Comparison of ENCODE assay signal across 17 cellular contexts in the genomic region with DNA sequence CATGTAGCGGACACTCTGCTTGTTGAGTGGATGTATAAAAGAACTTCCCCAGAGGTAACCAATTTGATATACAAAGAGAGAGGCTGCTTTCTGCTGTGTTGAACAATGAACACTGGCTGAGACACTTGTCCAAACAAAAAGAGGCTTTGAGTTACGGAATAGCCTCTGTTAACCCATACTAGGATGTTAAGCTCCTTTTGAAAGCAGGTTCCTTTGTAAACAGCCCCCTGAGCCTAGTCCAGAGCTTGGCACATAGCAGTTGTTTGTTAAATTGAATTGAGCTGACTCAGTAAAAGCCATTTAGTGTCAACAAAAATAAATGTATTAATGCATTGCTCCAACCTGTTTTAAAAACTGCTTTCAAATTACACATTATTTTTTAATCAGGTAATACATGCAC.
DNase-seq lines count a peak whose midpoint lies in the region; ATAC-seq and TF ChIP-seq lines count a peak whose summit lies in the region.
"Had no signal": no experiment of that assay in that cellular context is flagged by ENCODE, and none has a peak within 500 bp of the region (broad histone marks: within the 10 kb centered on the region; RNA-seq: fewer than 3 reads in every experiment).

No MANE protein-coding gene starts in this region.

- CTCF ChIA-PET in WTC11 (lab: Charles Lee) = no interaction called here

- TF ChIP-seq CTCF in WTC11 (IDR thresholded peaks at IDR 0.05) (no peak), neural progenitor cell (IDR thresholded peaks at IDR 0.05) (no peak)

- no peak overlapping the region for H3K4me3 Mint-ChIP-seq in WTC11
- no peak overlapping the region for H3K4me3 Mint-ChIP-seq in neural progenitor cell
- H3K4me3 Mint-ChIP-seq: CD4-positive, alpha-beta T cell; H9 had no signal

- H3K27ac Mint-ChIP-seq in WTC11 (no peak overlapping the region), neural progenitor cell (no peak overlapping the region)
- H3K27ac Mint-ChIP-seq: CD4-positive, alpha-beta T cell; H9 had no signal

- H3K9me3 ChIP-seq in neural progenitor cell (ENCODE audit: low read depth) = no peaks in the 10 kb centered on the region
- no peaks in the 10 kb centered on the region for H3K9me3 ChIP-seq in Karpas-422 (ENCODE audit: low read length)
- H3K9me3 ChIP-seq: A549, Caco-2 had no signal

- H3K27me3 ChIP-seq in neural progenitor cell = peaks cover 90% of the 10 kb centered on the region
- no peaks in the 10 kb centered on the region for H3K27me3 ChIP-seq in Karpas-422 (ENCODE audit: low read length)

- H2AFZ ChIP-seq in neural progenitor cell (replicated peaks) (no peak overlapping the region), Karpas-422 (ENCODE audit: low read length) (no peak overlapping the region)

- H4K20me1 ChIP-seq in neural progenitor cell (ENCODE audit: low read depth) = no peaks in the 10 kb centered on the region
- no peaks in the 10 kb centered on the region for H4K20me1 ChIP-seq in Karpas-422 (ENCODE audit: insufficient read depth, low read depth, low read length)

- ATAC-seq in WTC11 = peak; percentile 80
- ATAC-seq: A549 had no signal

- POLR2A ChIA-PET in WTC11 (lab: Charles Lee) = no interaction called here

- H3K4me1 ChIP-seq in neural progenitor cell = peaks cover 10% of the 10 kb centered on the region
- H3K4me1 ChIP-seq in Karpas-422 (ENCODE audit: low read length) = no peaks in the 10 kb centered on the region
- H3K4me1 ChIP-seq: A549, Caco-2 had no signal

- no peak overlapping the region for H3K27ac ChIP-seq in neural progenitor cell
- H3K27ac ChIP-seq in caudate nucleus (ENCODE audit: low read depth, low read length) = no peak overlapping the region
- H3K27ac ChIP-seq in Karpas-422 (ENCODE audit: low read length) = no peak overlapping the region
- H3K27ac ChIP-seq: 22Rv1, A549, C4-2B had no signal

- no peaks in the 10 kb centered on the region for H3K36me3 ChIP-seq in neural progenitor cell
- H3K36me3 ChIP-seq in Karpas-422 (ENCODE audit: insufficient read depth, low read length) = no peaks in the 10 kb centered on the region

- H3K27me3 Mint-ChIP-seq in WTC11 (ENCODE audit: low read depth) (peaks cover 3% of the 10 kb centered on the region; the same call in 1 of the 2 replicates), neural progenitor cell (ENCODE audit: insufficient read depth, low read depth) (peaks cover 66% of the 10 kb centered on the region)

- H3K9me2 ChIP-seq in Karpas-422 (replicated peaks; ENCODE audit: insufficient read depth, low read length) = no peaks in the 10 kb centered on the region; the same call in 1 of the 2 replicates

- H3K36me3 Mint-ChIP-seq in WTC11 (peaks cover 6% of the 10 kb centered on the region; the same call in 1 of the 2 replicates), neural progenitor cell (peaks cover 6% of the 10 kb centered on the region)

- H3K4me2 ChIP-seq in neural progenitor cell (no peak overlapping the region), Karpas-422 (ENCODE audit: low read depth, low read length, poor library complexity, severe bottlenecking) (no peak overlapping the region)
- H3K4me2 ChIP-seq: A549 had no signal

- H3K4me3 ChIP-seq in neural progenitor cell (no peak overlapping the region), Karpas-422 (ENCODE audit: low read length) (no peak overlapping the region)
- H3K4me3 ChIP-seq: A549 had no signal

- DNase-seq in NCI-H1092 treated with DMSO at 0.1 percent for 48 hours (lab: John Stamatoyannopoulos, UW) (peak; percentile 12), NCI-H1092 (lab: John Stamatoyannopoulos, UW) (no peak), NCI-H748 (lab: John Stamatoyannopoulos, UW; ENCODE audit: unreplicated experiment) (peak; percentile 54), NCI-H748 treated with DMSO at 0.1 percent for 48 hours (lab: John Stamatoyannopoulos, UW) (no peak), WTC11 (ENCODE audit: low spot score) (no peak), neural progenitor cell (ENCODE audit: low spot score) (peak; percentile 75), caudate nucleus (lab: John Stamatoyannopoulos, UW) (no peak), Karpas-422 (no peak)
- DNase-seq: AML-193; Caco-2; CD4-positive, alpha-beta T cell; GDM1; GOT3; H9 had no signal

- H3K79me2 ChIP-seq in neural progenitor cell (ENCODE audit: low read depth) = no peaks in the 10 kb centered on the region
- H3K79me2 ChIP-seq in Karpas-422 (ENCODE audit: low read length) = no peaks in the 10 kb centered on the region

- H3K9ac ChIP-seq in neural progenitor cell (no peak overlapping the region), Karpas-422 (ENCODE audit: low read length) (no peak overlapping the region)

- H3K9me3 Mint-ChIP-seq in WTC11 (peaks cover 5% of the 10 kb centered on the region; the same call in 1 of the 2 replicates), neural progenitor cell (peaks cover 15% of the 10 kb centered on the region)

- H3F3A ChIP-seq in neural progenitor cell (ENCODE audit: low read depth) = peaks cover 18% of the 10 kb centered on the region

- H3K4me1 Mint-ChIP-seq in WTC11 (peaks cover 23% of the 10 kb centered on the region), neural progenitor cell (peaks cover 22% of the 10 kb centered on the region)

TF ChIP-seq in WTC11, 78 proteins besides CTCF, POLR2A, EP300 and RAD21:
- TF ChIP-seq, protein P1, sequence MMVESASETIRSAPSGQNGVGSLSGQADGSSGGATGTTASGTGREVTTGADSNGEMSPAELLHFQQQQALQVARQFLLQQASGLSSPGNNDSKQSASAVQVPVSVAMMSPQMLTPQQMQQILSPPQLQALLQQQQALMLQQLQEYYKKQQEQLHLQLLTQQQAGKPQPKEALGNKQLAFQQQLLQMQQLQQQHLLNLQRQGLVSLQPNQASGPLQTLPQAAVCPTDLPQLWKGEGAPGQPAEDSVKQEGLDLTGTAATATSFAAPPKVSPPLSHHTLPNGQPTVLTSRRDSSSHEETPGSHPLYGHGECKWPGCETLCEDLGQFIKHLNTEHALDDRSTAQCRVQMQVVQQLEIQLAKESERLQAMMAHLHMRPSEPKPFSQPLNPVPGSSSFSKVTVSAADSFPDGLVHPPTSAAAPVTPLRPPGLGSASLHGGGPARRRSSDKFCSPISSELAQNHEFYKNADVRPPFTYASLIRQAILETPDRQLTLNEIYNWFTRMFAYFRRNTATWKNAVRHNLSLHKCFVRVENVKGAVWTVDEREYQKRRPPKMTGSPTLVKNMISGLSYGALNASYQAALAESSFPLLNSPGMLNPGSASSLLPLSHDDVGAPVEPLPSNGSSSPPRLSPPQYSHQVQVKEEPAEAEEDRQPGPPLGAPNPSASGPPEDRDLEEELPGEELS (CRISPR knock-in tag; IDR thresholded peaks at IDR 0.05) = peak; percentile 32; the same call in 1 of the 2 replicates
- TF ChIP-seq, protein P2, sequence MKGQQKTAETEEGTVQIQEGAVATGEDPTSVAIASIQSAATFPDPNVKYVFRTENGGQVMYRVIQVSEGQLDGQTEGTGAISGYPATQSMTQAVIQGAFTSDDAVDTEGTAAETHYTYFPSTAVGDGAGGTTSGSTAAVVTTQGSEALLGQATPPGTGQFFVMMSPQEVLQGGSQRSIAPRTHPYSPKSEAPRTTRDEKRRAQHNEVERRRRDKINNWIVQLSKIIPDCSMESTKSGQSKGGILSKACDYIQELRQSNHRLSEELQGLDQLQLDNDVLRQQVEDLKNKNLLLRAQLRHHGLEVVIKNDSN (CRISPR knock-in tag; IDR thresholded peaks at IDR 0.05) = no peak
- 0 out of 2 replicates have a peak, but pooled peaks have one; percentile 42 for TF ChIP-seq ETV6 (CRISPR knock-in tag; IDR thresholded peaks at IDR 0.05)

Comparison
In these comparisons a context has a peak if more than half of its experiments do, and no peak if none do; other contexts are left out.
1. DNase-seq: peak in NCI-H1092 treated with DMSO at 0.1 percent for 48 hours (single experiment), NCI-H748 (single experiment) and neural progenitor cell (single experiment); none in NCI-H1092 (single experiment), NCI-H748 treated with DMSO at 0.1 percent for 48 hours (single experiment), WTC11 (single experiment), caudate nucleus (0 of 61) and Karpas-422 (single experiment).